9 cellular contexts compared by ENCODE assay signal in the genomic region with DNA sequence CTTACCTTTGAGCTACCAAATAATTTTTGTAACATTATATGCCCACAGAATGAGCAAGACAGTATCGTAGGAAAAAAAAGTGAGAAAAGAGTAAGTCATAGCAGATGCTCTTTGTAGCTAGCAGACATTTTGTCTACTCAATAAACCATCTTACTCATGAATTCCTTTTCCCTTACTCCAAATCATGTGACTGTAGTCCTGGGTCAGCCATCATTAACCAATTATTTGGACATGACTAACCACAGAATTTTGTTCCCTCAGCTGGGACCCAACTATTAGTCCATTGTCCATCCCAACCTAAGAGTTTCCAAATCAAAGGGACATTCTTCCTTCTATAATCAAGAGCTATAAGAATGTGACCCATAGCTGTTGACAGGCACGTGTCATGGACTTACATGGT. TPM values are rescaled to one million over a fixed set of nuclear protein-coding genes. Genes with fewer than 3 reads are reported as not detected.
DNase-seq lines count a peak whose midpoint lies in the region; ATAC-seq, FAIRE-seq and TF ChIP-seq lines count a peak whose summit lies in the region.
"Had no signal": no experiment of that assay in that cellular context is flagged by ENCODE, and none has a peak within 500 bp of the region (broad histone marks: within the 10 kb centered on the region; RNA-seq: fewer than 3 reads in every experiment).

No MANE protein-coding gene starts in this region.

- no peak overlapping the region for H3K4me3 Mint-ChIP-seq in osteocyte (ENCODE audit: unreplicated experiment)

- peaks cover 76% of the 10 kb centered on the region for H3K4me1 Mint-ChIP-seq in osteocyte (ENCODE audit: unreplicated experiment)

- peak; percentile 58 for ATAC-seq in esophagus mucosa
- ATAC-seq in GM19351 (IDR thresholded peaks at IDR 0.05; ENCODE audit: unreplicated experiment) = no peak
- ATAC-seq in HG02885 (IDR thresholded peaks at IDR 0.05; ENCODE audit: poor library complexity, unreplicated experiment) = no peak
- no peak for ATAC-seq in HG03095 (IDR thresholded peaks at IDR 0.05; ENCODE audit: unreplicated experiment)

- peak; percentile 69 for DNase-seq in GM03348 (ENCODE audit: low spot score)
- DNase-seq in RCC 7860 (ENCODE audit: low spot score) = peak; percentile 86
- DNase-seq in osteocyte (ENCODE audit: extremely low spot score, unreplicated experiment) = no peak
- DNase-seq in Ammon's horn (ENCODE audit: low spot score) = no peak
- DNase-seq: NCI-H1436 had no signal

- no peak for TF ChIP-seq CTCF in osteocyte (IDR thresholded peaks at IDR 0.05)

- no peaks in the 10 kb centered on the region for H3K27me3 Mint-ChIP-seq in osteocyte (ENCODE audit: unreplicated experiment)

- H3K9me3 Mint-ChIP-seq in osteocyte (ENCODE audit: unreplicated experiment) = no peaks in the 10 kb centered on the region

- peak overlapping the region; percentile 71 for H3K27ac Mint-ChIP-seq in osteocyte (ENCODE audit: unreplicated experiment)

- FAIRE-seq in RCC 7860 (lab: Jason Lieb, UNC) = peak; percentile 88

- peaks cover 24% of the 10 kb centered on the region for H3K36me3 Mint-ChIP-seq in osteocyte (ENCODE audit: unreplicated experiment)

RNA-seq across cellular contexts. Expression of a gene that starts 11.4 kb away (rescaled TPM):
- total RNA-seq in esophagus mucosa (207 TPM), osteocyte (239 and 247 TPM in 2 replicates)

RNA-seq across cellular contexts. Expression of a gene that starts 52.8 kb away (rescaled TPM):
- total RNA-seq in esophagus mucosa (15.5 TPM), osteocyte (27.2 and 30.4 TPM in 2 replicates)

RNA-seq across cellular contexts. Expression of a gene that starts 55.2 kb away (rescaled TPM):
- 10.7 TPM for total RNA-seq in esophagus mucosa
- 26.1 and 27.3 TPM in 2 replicates for total RNA-seq in osteocyte

Comparison
In these comparisons a context has a peak if more than half of its experiments do, and no peak if none do; other contexts are left out.
1. DNase-seq: peak in GM03348 (single experiment) and RCC 7860 (single experiment); none in osteocyte (single experiment) and Ammon's horn (single experiment).